Comparison of ENCODE assay signal across 10 cellular contexts in genomic region chr11:2089536-2090165, GRCh38.
DNase-seq lines count a peak whose midpoint lies in the region; ATAC-seq, FAIRE-seq and TF ChIP-seq lines count a peak whose summit lies in the region.
"Had no signal": no experiment of that assay in that cellular context is flagged by ENCODE, and none has a peak within 500 bp of the region (broad histone marks: within the 10 kb centered on the region; RNA-seq: fewer than 3 reads in every experiment).

No MANE protein-coding gene starts in this region.

- H3K27ac ChIP-seq in RWPE1 = no peak overlapping the region
- H3K27ac ChIP-seq: psoas muscle had no signal

- peak; percentile 63 for ATAC-seq in effector memory CD8-positive, alpha-beta T cell (replicated peaks)
- ATAC-seq in stimulated activated effector memory CD8-positive, alpha-beta T cell treated with anti-CD3 and anti-CD28 coated beads, Interleukin-12 subunit alpha, Interleukin-12 subunit beta, amount 100 ng/mL, for 72 hours = peak; percentile 90
- ATAC-seq in HG03432 (IDR thresholded peaks at IDR 0.05; ENCODE audit: unreplicated experiment) = no peak
- ATAC-seq: psoas muscle had no signal

- no peak for TF ChIP-seq CTCF in RWPE1 (conservative IDR thresholded peaks at IDR 0.05; ENCODE audit: low read depth)

- POLR2A ChIA-PET in RWPE1 (lab: Yijun Ruan, JAX; ENCODE audit: low non-redundant PET) = no interaction called here

- DNase-seq in AG08396 (ENCODE audit: low spot score) = peak; percentile 71
- peak; percentile 50 for DNase-seq in GM19239 (ENCODE audit: insufficient read length, low spot score)
- DNase-seq in RWPE1 (ENCODE audit: low spot score) = peak; percentile 67
- no peak for DNase-seq in effector memory CD8-positive, alpha-beta T cell
- DNase-seq in stimulated activated effector memory CD8-positive, alpha-beta T cell treated with anti-CD3 and anti-CD28 coated beads, Interleukin-12 subunit alpha, Interleukin-12 subunit beta, amount 100 ng/mL, for 72 hours (ENCODE audit: low spot score in 2 of 2) = peak; percentile 23 to 61
- DNase-seq in NCI-H187 treated with DMSO at 0.1 percent for 48 hours (lab: John Stamatoyannopoulos, UW) = no peak
- no peak for DNase-seq in dedifferentiated amniotic fluid mesenchymal stem cell (ENCODE audit: extremely low spot score)

- H3K36me3 Mint-ChIP-seq in effector memory CD8-positive, alpha-beta T cell (ENCODE audit: insufficient read depth) = peaks cover 3% of the 10 kb centered on the region
- peaks cover 6% of the 10 kb centered on the region for H3K36me3 Mint-ChIP-seq in stimulated activated effector memory CD8-positive, alpha-beta T cell treated with anti-CD3 and anti-CD28 coated beads, Interleukin-12 subunit alpha, Interleukin-12 subunit beta, amount 100 ng/mL, for 72 hours
- H3K36me3 Mint-ChIP-seq: activated naive CD8-positive, alpha-beta T cell had no signal

- H3K27ac Mint-ChIP-seq in effector memory CD8-positive, alpha-beta T cell = no peak overlapping the region
- H3K27ac Mint-ChIP-seq in stimulated activated effector memory CD8-positive, alpha-beta T cell treated with anti-CD3 and anti-CD28 coated beads, Interleukin-12 subunit alpha, Interleukin-12 subunit beta, amount 100 ng/mL, for 72 hours = peak overlapping the region; percentile 39
- H3K27ac Mint-ChIP-seq: activated naive CD8-positive, alpha-beta T cell had no signal

- peaks cover 0 to 2% of the 10 kb centered on the region in 2 donors for H3K9me3 Mint-ChIP-seq in effector memory CD8-positive, alpha-beta T cell
- H3K9me3 Mint-ChIP-seq in stimulated activated effector memory CD8-positive, alpha-beta T cell treated with anti-CD3 and anti-CD28 coated beads, Interleukin-12 subunit alpha, Interleukin-12 subunit beta, amount 100 ng/mL, for 72 hours = no peaks in the 10 kb centered on the region

- peaks cover 5 to 9% of the 10 kb centered on the region in 2 donors for H3K4me1 Mint-ChIP-seq in effector memory CD8-positive, alpha-beta T cell (ENCODE audit: low read depth in 2 of 2)
- peaks cover 37% of the 10 kb centered on the region for H3K4me1 Mint-ChIP-seq in stimulated activated effector memory CD8-positive, alpha-beta T cell treated with anti-CD3 and anti-CD28 coated beads, Interleukin-12 subunit alpha, Interleukin-12 subunit beta, amount 100 ng/mL, for 72 hours

- FAIRE-seq in GM19239 (lab: Jason Lieb, UNC) = no peak

- H3K27me3 Mint-ChIP-seq in effector memory CD8-positive, alpha-beta T cell = peaks cover 52 to 67% of the 10 kb centered on the region in 2 donors

- CTCF ChIA-PET in RWPE1 (lab: Yijun Ruan, JAX) = interaction anchor here (1.3 kb wide), 1 partner anchor 62 kb away, joined by 5 read pairs; no protein-coding TSS in a partner anchor

- no peak overlapping the region for H3K4me3 Mint-ChIP-seq in effector memory CD8-positive, alpha-beta T cell
- H3K4me3 Mint-ChIP-seq in stimulated activated effector memory CD8-positive, alpha-beta T cell treated with anti-CD3 and anti-CD28 coated beads, Interleukin-12 subunit alpha, Interleukin-12 subunit beta, amount 100 ng/mL, for 72 hours = no peak overlapping the region
- H3K4me3 Mint-ChIP-seq: activated naive CD8-positive, alpha-beta T cell had no signal

Comparison
In these comparisons a context has a peak if more than half of its experiments do, and no peak if none do; other contexts are left out.
1. DNase-seq: peak in AG08396 (single experiment), GM19239 (single experiment), RWPE1 (single experiment) and stimulated activated effector memory CD8-positive, alpha-beta T cell treated with anti-CD3 and anti-CD28 coated beads, Interleukin-12 subunit alpha, Interleukin-12 subunit beta, amount 100 ng/mL, for 72 hours (2 of 2); none in effector memory CD8-positive, alpha-beta T cell (0 of 3), NCI-H187 treated with DMSO at 0.1 percent for 48 hours (single experiment) and dedifferentiated amniotic fluid mesenchymal stem cell (single experiment).